Comparison of ENCODE assay signal across 1 cellular context in the genomic region with DNA sequence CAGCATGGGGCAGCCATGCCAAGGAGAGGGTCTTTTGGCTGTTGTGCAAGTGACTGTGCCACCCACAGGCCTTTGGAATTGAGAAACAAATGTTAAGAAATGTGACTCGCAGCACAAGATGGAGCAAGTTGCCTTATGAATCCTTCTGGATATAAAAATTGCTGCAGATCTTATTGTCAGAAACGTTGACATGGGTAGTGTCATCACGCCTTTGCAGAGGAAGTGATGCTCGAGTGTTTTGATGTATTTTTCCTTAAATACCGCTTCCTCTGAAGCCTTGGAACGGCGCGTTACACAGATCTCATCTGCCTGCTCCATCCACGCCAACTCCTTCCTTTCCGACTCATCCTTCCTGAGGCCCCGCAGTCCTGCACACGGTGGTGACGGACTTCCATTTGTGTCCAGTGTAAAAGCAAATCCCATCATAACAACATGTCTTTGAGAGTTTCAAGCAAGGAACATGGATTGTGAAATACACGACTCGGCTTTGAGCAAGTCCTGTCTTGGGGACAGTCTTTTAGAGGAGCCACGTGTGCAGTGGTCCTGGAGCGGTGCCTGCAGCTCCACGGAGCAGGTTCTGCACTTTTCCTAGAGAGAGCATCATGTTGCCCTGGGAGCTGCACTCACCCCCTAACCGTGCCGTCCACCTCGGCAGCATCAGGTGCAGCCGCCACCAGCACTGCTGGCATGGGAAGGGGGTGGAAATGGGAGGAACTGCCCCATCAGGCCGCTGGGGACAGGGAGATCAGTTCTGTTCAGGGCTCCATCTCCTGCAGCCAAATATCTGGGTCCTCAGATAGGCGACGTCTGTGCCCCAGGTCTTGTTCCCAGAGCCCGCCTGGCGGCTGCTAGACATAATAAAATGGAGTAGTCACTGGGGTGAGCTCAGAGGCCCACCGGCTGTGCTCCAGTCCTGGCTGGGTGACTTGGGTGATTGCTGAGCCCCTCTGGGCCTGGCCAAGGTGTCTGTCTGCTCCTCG.
TF ChIP-seq lines count a peak whose summit lies in the region.

No MANE protein-coding gene starts in this region.

TF ChIP-seq in H1, 55 proteins besides CTCF, POLR2A, EP300 and RAD21:
- TF ChIP-seq CEBPB (IDR thresholded peaks at IDR 0.05; ENCODE audit: low read depth, low read length) (no peak), GABPA (IDR thresholded peaks at IDR 0.05; ENCODE audit: borderline replicate concordance, insufficient read depth, low read length) (no peak), SP4 (IDR thresholded peaks at IDR 0.05; ENCODE audit: low read length) (no peak)
